10 cellular contexts compared by ENCODE assay signal in genomic region chr7:34900891-34901493, GRCh38.
DNase-seq lines count a peak whose midpoint lies in the region; ATAC-seq and TF ChIP-seq lines count a peak whose summit lies in the region.
"Had no signal": no experiment of that assay in that cellular context is flagged by ENCODE, and none has a peak within 500 bp of the region (broad histone marks: within the 10 kb centered on the region; RNA-seq: fewer than 3 reads in every experiment).

No MANE protein-coding gene starts in this region.

- intact Hi-C loops in activated CD4-positive, alpha-beta T cell treated with anti-CD3 and anti-CD28 coated beads for 36 hours (cut with DNase I, micrococcal nuclease), result loop anchor here in 1 of 2 experiments (5.0 kb wide), 1 partner anchor 136 kb away; the partner anchor contains the start of gene DPY19L1
- intact Hi-C loops in prostate gland (cut with DNase I), result no loop called here

- WGBS in prostate gland, result 67% methylated on average over 4 of the region's 4 CpGs

- no peak for TF ChIP-seq POLR2A in prostate gland (IDR thresholded peaks at IDR 0.05)

- H3K4me3 Mint-ChIP-seq in activated CD4-positive, alpha-beta T cell treated with anti-CD3 and anti-CD28 coated beads for 36 hours, result no peak overlapping the region
- no peak overlapping the region for H3K4me3 Mint-ChIP-seq in progenitor cell of endocrine pancreas (ENCODE audit: low read depth)
- H3K4me3 Mint-ChIP-seq: activated naive CD8-positive, alpha-beta T cell treated with anti-CD3 and anti-CD28 coated beads, Interleukin-2, amount 10 ng/mL, durations not matched to agents 7 days and 5 days had no signal

- peaks cover 4% of the 10 kb centered on the region for H3K9me3 Mint-ChIP-seq in activated CD4-positive, alpha-beta T cell treated with anti-CD3 and anti-CD28 coated beads for 36 hours (ENCODE audit: low read depth)
- H3K9me3 Mint-ChIP-seq in progenitor cell of endocrine pancreas (ENCODE audit: low read depth), result peaks cover 12% of the 10 kb centered on the region

- no peak overlapping the region for H3K27ac ChIP-seq in prostate gland
- H3K27ac ChIP-seq: Peyer's patch had no signal

- no peak overlapping the region for H3K4me3 ChIP-seq in prostate gland
- H3K4me3 ChIP-seq: Peyer's patch had no signal

- no peaks in the 10 kb centered on the region for H3K36me3 Mint-ChIP-seq in activated CD4-positive, alpha-beta T cell treated with anti-CD3 and anti-CD28 coated beads for 36 hours (ENCODE audit: low read depth)
- H3K36me3 Mint-ChIP-seq in progenitor cell of endocrine pancreas (ENCODE audit: insufficient read depth), result no peaks in the 10 kb centered on the region
- H3K36me3 Mint-ChIP-seq: activated naive CD8-positive, alpha-beta T cell treated with anti-CD3 and anti-CD28 coated beads, Interleukin-2, amount 10 ng/mL, durations not matched to agents 7 days and 5 days had no signal

- H3K36me3 ChIP-seq in prostate gland, result no peaks in the 10 kb centered on the region
- H3K36me3 ChIP-seq: Peyer's patch had no signal

- no peaks in the 10 kb centered on the region for H3K4me1 Mint-ChIP-seq in activated CD4-positive, alpha-beta T cell treated with anti-CD3 and anti-CD28 coated beads for 36 hours
- H3K4me1 Mint-ChIP-seq in progenitor cell of endocrine pancreas (ENCODE audit: low read depth), result peaks cover 3% of the 10 kb centered on the region
- H3K4me1 Mint-ChIP-seq: activated naive CD8-positive, alpha-beta T cell treated with anti-CD3 and anti-CD28 coated beads, Interleukin-2, amount 10 ng/mL, durations not matched to agents 7 days and 5 days had no signal

- TF ChIP-seq CTCF in progenitor cell of endocrine pancreas (IDR thresholded peaks at IDR 0.05; ENCODE audit: unreplicated experiment) (peak; percentile 12), prostate gland (IDR thresholded peaks at IDR 0.05) (no peak)

- peaks cover 12% of the 10 kb centered on the region for H3K27me3 Mint-ChIP-seq in activated CD4-positive, alpha-beta T cell treated with anti-CD3 and anti-CD28 coated beads for 36 hours
- H3K27me3 Mint-ChIP-seq in progenitor cell of endocrine pancreas, result peaks cover 3% of the 10 kb centered on the region
- H3K27me3 Mint-ChIP-seq: activated naive CD8-positive, alpha-beta T cell treated with anti-CD3 and anti-CD28 coated beads, Interleukin-2, amount 10 ng/mL, durations not matched to agents 7 days and 5 days had no signal

- ATAC-seq in activated CD4-positive, alpha-beta T cell treated with anti-CD3 and anti-CD28 coated beads for 36 hours, result peak; percentile 75
- peak; percentile 68 for ATAC-seq in HG03175 (IDR thresholded peaks at IDR 0.05; ENCODE audit: unreplicated experiment)

- peak; percentile 9 for DNase-seq in activated CD4-positive, alpha-beta T cell treated with anti-CD3 and anti-CD28 coated beads for 36 hours
- DNase-seq in activated CD4-positive, alpha-beta T cell treated with anti-CD3 and anti-CD28 coated beads for 48 hours, result no peak
- DNase-seq in amniotic epithelial cell (ENCODE audit: low read depth), result peak; percentile 8
- DNase-seq in progenitor cell of endocrine pancreas (ENCODE audit: low spot score, unreplicated experiment), result no peak
- DNase-seq in activated CD8-positive, alpha-beta memory T cell treated with anti-CD3 and anti-CD28 coated beads, Interleukin-2, amount 50 U/mL, for 4 hours, result no peak
- DNase-seq in prostate gland (ENCODE audit: low spot score), result no peak
- DNase-seq in T-helper 1 cell, result no peak
- DNase-seq: activated naive CD8-positive, alpha-beta T cell treated with anti-CD3 and anti-CD28 coated beads, Interleukin-2, amount 10 ng/mL, durations not matched to agents 7 days and 5 days; Peyer's patch had no signal

- no peaks in the 10 kb centered on the region for H3K9me3 ChIP-seq in prostate gland
- H3K9me3 ChIP-seq: Peyer's patch had no signal

- H3K4me1 ChIP-seq in prostate gland (replicated peaks), result no peaks in the 10 kb centered on the region
- H3K4me1 ChIP-seq: Peyer's patch had no signal

- no peak overlapping the region for H3K27ac Mint-ChIP-seq in activated CD4-positive, alpha-beta T cell treated with anti-CD3 and anti-CD28 coated beads for 36 hours
- H3K27ac Mint-ChIP-seq in progenitor cell of endocrine pancreas, result no peak overlapping the region
- H3K27ac Mint-ChIP-seq: activated naive CD8-positive, alpha-beta T cell treated with anti-CD3 and anti-CD28 coated beads, Interleukin-2, amount 10 ng/mL, durations not matched to agents 7 days and 5 days had no signal

- POLR2A ChIA-PET in activated CD4-positive, alpha-beta T cell treated with anti-CD3 and anti-CD28 coated beads for 36 hours (lab: Charles Lee), result no interaction called here

- CTCF ChIA-PET in activated CD4-positive, alpha-beta T cell treated with anti-CD3 and anti-CD28 coated beads for 36 hours (lab: Charles Lee), result no interaction called here

- H3K27me3 ChIP-seq in prostate gland (replicated peaks; ENCODE audit: insufficient read depth), result no peaks in the 10 kb centered on the region
- H3K27me3 ChIP-seq: Peyer's patch had no signal

Comparison
In these comparisons a context has a peak if more than half of its experiments do, and no peak if none do; other contexts are left out.
1. DNase-seq: peak in activated CD4-positive, alpha-beta T cell treated with anti-CD3 and anti-CD28 coated beads for 36 hours (single experiment) and amniotic epithelial cell (single experiment); none in activated CD4-positive, alpha-beta T cell treated with anti-CD3 and anti-CD28 coated beads for 48 hours (single experiment), progenitor cell of endocrine pancreas (single experiment), activated CD8-positive, alpha-beta memory T cell treated with anti-CD3 and anti-CD28 coated beads, Interleukin-2, amount 50 U/mL, for 4 hours (single experiment), prostate gland (single experiment) and T-helper 1 cell (0 of 5).